Comparison of ENCODE assay signal across 14 cellular contexts in the genomic region with DNA sequence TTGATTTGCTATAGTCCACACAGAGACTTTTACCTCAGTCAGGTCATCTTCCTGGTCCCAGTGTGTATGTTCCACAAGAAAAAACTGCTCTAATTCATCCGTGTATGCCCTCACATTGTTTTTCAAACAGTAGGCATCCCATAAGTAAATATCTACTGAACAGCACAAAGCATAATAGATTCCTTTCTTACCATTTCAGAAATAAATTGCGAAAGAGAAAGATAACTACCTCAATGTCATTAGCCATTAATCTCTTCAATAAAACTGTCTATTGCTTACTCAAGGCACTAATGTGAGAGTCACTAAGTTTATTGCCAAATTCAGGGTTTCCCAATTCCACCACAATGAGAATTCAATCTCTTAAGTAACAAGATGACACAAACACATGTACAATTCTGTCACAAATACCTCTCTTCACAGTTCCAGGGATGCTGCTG. TPM values are rescaled to one million over a fixed set of nuclear protein-coding genes. Genes with fewer than 3 reads are reported as not detected.
DNase-seq lines count a peak whose midpoint lies in the region; ATAC-seq and TF ChIP-seq lines count a peak whose summit lies in the region.
"Had no signal": no experiment of that assay in that cellular context is flagged by ENCODE, and none has a peak within 500 bp of the region (broad histone marks: within the 10 kb centered on the region; RNA-seq: fewer than 3 reads in every experiment).

No MANE protein-coding gene starts in this region.

- no peak overlapping the region for H2BK120ac ChIP-seq in trophoblast cell (ENCODE audit: insufficient read depth, low read length, poor library complexity)

- intact Hi-C loops in activated CD4-positive, alpha-beta memory T cell treated with anti-CD3 and anti-CD28 coated beads for 36 hours (cut with micrococcal nuclease) = no loop called here

- peaks cover 11 to 15% of the 10 kb centered on the region in 2 experiments for H3K36me3 ChIP-seq in trophoblast cell (ENCODE audit: control insufficient read depth in 1 of 2, insufficient read depth in 2 of 2, low read length in 2 of 2)

- DNase-seq in GF-D8 (lab: John Stamatoyannopoulos, UW) = peak; percentile 71
- DNase-seq in NCI-H774 (lab: John Stamatoyannopoulos, UW) = peak; percentile 9
- no peak for DNase-seq in progenitor cell of endocrine pancreas (ENCODE audit: low spot score, unreplicated experiment)
- DNase-seq in chondrocyte (ENCODE audit: low spot score) = no peak
- no peak for DNase-seq in trophoblast cell
- no peak for DNase-seq in activated CD4-positive, alpha-beta memory T cell treated with anti-CD3 and anti-CD28 coated beads for 36 hours
- DNase-seq in islet precursor cell = no peak
- DNase-seq: activated CD4-positive, alpha-beta memory T cell treated with anti-CD3 and anti-CD28 coated beads, Interleukin-2, amount 10 ng/mL, durations not matched to agents 7 days and 5 days; esophagus squamous epithelium; GDM1; SHP77; stimulated activated naive CD4-positive, alpha-beta T cell treated with Interleukin-2 at 50 U/mL for 16 hours had no signal

- H3K9me3 Mint-ChIP-seq in progenitor cell of endocrine pancreas (ENCODE audit: low read depth) (no peaks in the 10 kb centered on the region), chondrocyte (ENCODE audit: low read depth) (no peaks in the 10 kb centered on the region)
- no peaks in the 10 kb centered on the region for H3K9me3 Mint-ChIP-seq in activated CD4-positive, alpha-beta memory T cell treated with anti-CD3 and anti-CD28 coated beads for 36 hours
- H3K9me3 Mint-ChIP-seq: activated CD4-positive, alpha-beta memory T cell treated with anti-CD3 and anti-CD28 coated beads, Interleukin-2, amount 10 ng/mL, durations not matched to agents 7 days and 5 days; memory B cell had no signal

- no peaks in the 10 kb centered on the region for H3K9me3 ChIP-seq in trophoblast cell (ENCODE audit: insufficient read depth, low read depth, low read length)
- H3K9me3 ChIP-seq: esophagus squamous epithelium had no signal

- no peak overlapping the region for H3K23ac ChIP-seq in trophoblast cell (ENCODE audit: low read length)

- H2AK5ac ChIP-seq in trophoblast cell (ENCODE audit: low read length) = no peak overlapping the region

- H3K4ac ChIP-seq in trophoblast cell (ENCODE audit: low read depth, low read length) = no peak overlapping the region

- H3K27ac Mint-ChIP-seq in progenitor cell of endocrine pancreas (peak overlapping the region; percentile 38), chondrocyte (ENCODE audit: unreplicated experiment) (no peak overlapping the region)
- no peak overlapping the region for H3K27ac Mint-ChIP-seq in activated CD4-positive, alpha-beta memory T cell treated with anti-CD3 and anti-CD28 coated beads for 36 hours
- H3K27ac Mint-ChIP-seq: activated CD4-positive, alpha-beta memory T cell treated with anti-CD3 and anti-CD28 coated beads, Interleukin-2, amount 10 ng/mL, durations not matched to agents 7 days and 5 days; memory B cell had no signal

- no peak overlapping the region for H3K4me3 ChIP-seq in trophoblast cell (ENCODE audit: low read depth, low read length)
- H3K4me3 ChIP-seq: esophagus squamous epithelium had no signal

- no peaks in the 10 kb centered on the region for H3K79me1 ChIP-seq in trophoblast cell (ENCODE audit: low read length)

- no peak overlapping the region for H3K4me2 ChIP-seq in trophoblast cell (ENCODE audit: low read length)

- peak; percentile 23 for ATAC-seq in esophagus mucosa

- H3K18ac ChIP-seq in trophoblast cell (ENCODE audit: low read length) = no peak overlapping the region

- H3K27me3 Mint-ChIP-seq in progenitor cell of endocrine pancreas (no peaks in the 10 kb centered on the region), chondrocyte (ENCODE audit: low read depth) (no peaks in the 10 kb centered on the region)
- H3K27me3 Mint-ChIP-seq in activated CD4-positive, alpha-beta memory T cell treated with anti-CD3 and anti-CD28 coated beads for 36 hours = no peaks in the 10 kb centered on the region
- H3K27me3 Mint-ChIP-seq: activated CD4-positive, alpha-beta memory T cell treated with anti-CD3 and anti-CD28 coated beads, Interleukin-2, amount 10 ng/mL, durations not matched to agents 7 days and 5 days; memory B cell had no signal

- no peak overlapping the region for H3K9ac ChIP-seq in trophoblast cell (ENCODE audit: low read length)

- no peak overlapping the region for H4K91ac ChIP-seq in trophoblast cell (ENCODE audit: low read depth, low read length)

- no peaks in the 10 kb centered on the region for H3K79me2 ChIP-seq in trophoblast cell (ENCODE audit: control insufficient read depth, insufficient read depth, low read length, poor library complexity)

- no peak overlapping the region for H3K14ac ChIP-seq in trophoblast cell (ENCODE audit: low read length)

- H2AFZ ChIP-seq in trophoblast cell (ENCODE audit: insufficient read depth, low read length, poor library complexity) = no peak overlapping the region

- no peak overlapping the region for H2BK5ac ChIP-seq in trophoblast cell (ENCODE audit: low read depth, low read length, poor library complexity)

- CTCF ChIA-PET in activated CD4-positive, alpha-beta memory T cell treated with anti-CD3 and anti-CD28 coated beads for 36 hours (lab: Charles Lee) = interaction anchor here (1.1 kb wide), 1 partner anchor 28 kb away, joined by 5 read pairs; no protein-coding TSS in a partner anchor

- TF ChIP-seq CTCF in progenitor cell of endocrine pancreas (IDR thresholded peaks at IDR 0.05; ENCODE audit: unreplicated experiment) (no peak), chondrocyte (IDR thresholded peaks at IDR 0.05) (no peak)

- H3K4me3 Mint-ChIP-seq in progenitor cell of endocrine pancreas (ENCODE audit: low read depth) (no peak overlapping the region), chondrocyte (ENCODE audit: unreplicated experiment) (no peak overlapping the region)
- H3K4me3 Mint-ChIP-seq in activated CD4-positive, alpha-beta memory T cell treated with anti-CD3 and anti-CD28 coated beads for 36 hours = no peak overlapping the region
- H3K4me3 Mint-ChIP-seq: activated CD4-positive, alpha-beta memory T cell treated with anti-CD3 and anti-CD28 coated beads, Interleukin-2, amount 10 ng/mL, durations not matched to agents 7 days and 5 days; memory B cell had no signal

- no peaks in the 10 kb centered on the region for H3K27me3 ChIP-seq in trophoblast cell (ENCODE audit: insufficient read depth, low read length)
- H3K27me3 ChIP-seq: esophagus squamous epithelium had no signal

- no CpG with 5 or more reads among the region's 2 CpGs for WGBS in trophoblast cell (ENCODE audit: extremely low coverage, insufficient coverage, insufficient read length)

- H3K4me1 Mint-ChIP-seq in progenitor cell of endocrine pancreas (ENCODE audit: low read depth) = peaks cover 5% of the 10 kb centered on the region
- H3K4me1 Mint-ChIP-seq in chondrocyte (ENCODE audit: low read depth) = peaks cover 21% of the 10 kb centered on the region
- H3K4me1 Mint-ChIP-seq in activated CD4-positive, alpha-beta memory T cell treated with anti-CD3 and anti-CD28 coated beads for 36 hours (ENCODE audit: low read depth) = peaks cover 48% of the 10 kb centered on the region

- H3K27ac ChIP-seq in trophoblast cell (ENCODE audit: low read depth, low read length) = no peak overlapping the region
- H3K27ac ChIP-seq: esophagus squamous epithelium had no signal

- POLR2A ChIA-PET in activated CD4-positive, alpha-beta memory T cell treated with anti-CD3 and anti-CD28 coated beads for 36 hours (lab: Charles Lee) = no interaction called here

- no peaks in the 10 kb centered on the region for H3K4me1 ChIP-seq in trophoblast cell (ENCODE audit: control insufficient read depth in 1 of 2, insufficient read depth in 2 of 2, low read length in 2 of 2)

- H4K8ac ChIP-seq in trophoblast cell (ENCODE audit: low read depth, low read length) = no peak overlapping the region

- no peak overlapping the region for H4K12ac ChIP-seq in trophoblast cell (ENCODE audit: low read depth, low read length)

- no peak overlapping the region for H2BK12ac ChIP-seq in trophoblast cell (ENCODE audit: low read length)

- peaks cover 6% of the 10 kb centered on the region for H3K36me3 Mint-ChIP-seq in progenitor cell of endocrine pancreas (ENCODE audit: insufficient read depth)
- peaks cover 20% of the 10 kb centered on the region for H3K36me3 Mint-ChIP-seq in chondrocyte (ENCODE audit: low read depth)
- peaks cover 38% of the 10 kb centered on the region for H3K36me3 Mint-ChIP-seq in activated CD4-positive, alpha-beta memory T cell treated with anti-CD3 and anti-CD28 coated beads for 36 hours

RNA-seq across cellular contexts. Expression of gene FBXW2, which starts 9.6 kb away (rescaled TPM):
- 34.7 TPM for total RNA-seq in esophagus mucosa
- 66.0 and 66.1 TPM in 2 replicates for total RNA-seq in progenitor cell of endocrine pancreas
- 69.0 to 85.7 TPM (median 72.9 TPM) in 3 replicates for total RNA-seq in chondrocyte
- 25.9 and 26.1 TPM in 2 replicates for polyA plus RNA-seq in trophoblast cell (2013)
- 10 to 100 TPM; 70.2 to 72.5 TPM for total RNA-seq in activated CD4-positive, alpha-beta memory T cell treated with anti-CD3 and anti-CD28 coated beads for 36 hours

RNA-seq across cellular contexts. Expression of gene PSMD5, which starts 59.1 kb away (rescaled TPM):
- total RNA-seq in esophagus mucosa (45.2 TPM), progenitor cell of endocrine pancreas (47.9 and 50.1 TPM in 2 replicates), chondrocyte (48.1 to 64.2 TPM (median 54.3 TPM) in 3 replicates)
- 24.7 and 24.8 TPM in 2 replicates for polyA plus RNA-seq in trophoblast cell (2013)
- 10 to 100 TPM; 69.7 to 71.0 TPM for total RNA-seq in activated CD4-positive, alpha-beta memory T cell treated with anti-CD3 and anti-CD28 coated beads for 36 hours

Comparison
In these comparisons a context has a peak if more than half of its experiments do, and no peak if none do; other contexts are left out.
1. DNase-seq: peak in GF-D8 (single experiment) and NCI-H774 (single experiment); none in progenitor cell of endocrine pancreas (single experiment), chondrocyte (single experiment), trophoblast cell (0 of 2), activated CD4-positive, alpha-beta memory T cell treated with anti-CD3 and anti-CD28 coated beads for 36 hours (single experiment) and islet precursor cell (single experiment).